ENCODE assay signal across 11 cellular contexts in the genomic region with DNA sequence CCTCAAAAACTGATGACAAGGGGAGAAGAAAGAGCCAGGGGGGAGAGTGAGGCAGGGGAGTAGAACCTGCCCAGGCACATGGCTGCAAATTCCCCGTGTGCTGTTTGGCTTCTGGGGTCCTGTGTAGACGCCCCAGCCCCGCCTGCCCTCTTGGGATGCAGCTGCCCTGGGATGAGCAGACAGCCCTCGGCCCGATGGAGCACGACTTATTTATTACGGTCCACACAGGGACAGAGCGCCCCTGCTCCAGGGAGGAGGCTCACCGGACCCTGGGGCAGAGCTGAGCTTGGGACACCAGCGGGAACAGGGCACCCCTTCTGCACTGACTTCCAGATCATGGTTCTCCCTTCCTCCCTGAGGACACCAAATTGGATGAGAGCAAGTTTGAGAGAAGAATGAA. TPM values are rescaled to one million over a fixed set of nuclear protein-coding genes. Genes with fewer than 3 reads are reported as not detected.
DNase-seq lines count a peak whose midpoint lies in the region; ATAC-seq and TF ChIP-seq lines count a peak whose summit lies in the region.
"Had no signal": no experiment of that assay in that cellular context is flagged by ENCODE, and none has a peak within 500 bp of the region (broad histone marks: within the 10 kb centered on the region; RNA-seq: fewer than 3 reads in every experiment).

No MANE protein-coding gene starts in this region.

- H2BK5ac ChIP-seq in mesenchymal stem cell (ENCODE audit: low read depth, low read length, poor library complexity, severe bottlenecking) = no peak overlapping the region

- H2BK15ac ChIP-seq in mesenchymal stem cell (ENCODE audit: low read depth, poor library complexity, severe bottlenecking) = no peak overlapping the region

- H3K9me3 Mint-ChIP-seq in activated T-cell treated with anti-CD3 and anti-CD28 coated beads, Interleukin-2, amount 50 U/mL, for 72 hours = no peaks in the 10 kb centered on the region
- no peaks in the 10 kb centered on the region for H3K9me3 Mint-ChIP-seq in T-cell
- H3K9me3 Mint-ChIP-seq: activated naive CD8-positive, alpha-beta T cell treated with anti-CD3 and anti-CD28 coated beads for 36 hours had no signal

- TF ChIP-seq POLR2A in transverse colon (IDR thresholded peaks at IDR 0.05) (no peak), Peyer's patch (IDR thresholded peaks at IDR 0.05) (no peak)

- TF ChIP-seq CTCF in transverse colon (IDR thresholded peaks at IDR 0.05) (no peak), Peyer's patch (IDR thresholded peaks at IDR 0.05) (no peak)

- H3K27me3 ChIP-seq in mesenchymal stem cell (ENCODE audit: control insufficient read depth in 1 of 2, insufficient read depth in 1 of 2, low read length in 2 of 2) = no peaks in the 10 kb centered on the region
- H3K27me3 ChIP-seq in transverse colon = no peaks in the 10 kb centered on the region
- no peaks in the 10 kb centered on the region for H3K27me3 ChIP-seq in Peyer's patch

- H3K4me2 ChIP-seq in mesenchymal stem cell (ENCODE audit: low read length, poor library complexity, severe bottlenecking) = no peak overlapping the region

- TF ChIP-seq EP300 in transverse colon (IDR thresholded peaks at IDR 0.05; ENCODE audit: low read depth) = no peak

- DNase-seq in activated T-cell treated with anti-CD3 and anti-CD28 coated beads, Interleukin-2, amount 50 U/mL, for 72 hours = no peak
- DNase-seq in activated T-cell treated with anti-CD3 and anti-CD28 coated beads for 4 hours (no peak), T-cell (no peak), mesenchymal stem cell (no peak), transverse colon (no peak), COLO829 (ENCODE audit: low spot score) (no peak), Peyer's patch (no peak)
- no peak for DNase-seq in stimulated activated naive CD8-positive, alpha-beta T cell treated with anti-CD3 and anti-CD28 coated beads, Interleukin-15, Interleukin-2, amounts not matched to agents 100 U/mL and 50 U/mL, for 24 hours
- DNase-seq: activated naive CD8-positive, alpha-beta T cell treated with anti-CD3 and anti-CD28 coated beads for 36 hours; cerebellar nuclear complex had no signal

- peak overlapping the region; percentile 27 for H3K27ac Mint-ChIP-seq in activated T-cell treated with anti-CD3 and anti-CD28 coated beads, Interleukin-2, amount 50 U/mL, for 72 hours
- H3K27ac Mint-ChIP-seq in T-cell = peak overlapping the region; percentile 27 to 28
- H3K27ac Mint-ChIP-seq: activated naive CD8-positive, alpha-beta T cell treated with anti-CD3 and anti-CD28 coated beads for 36 hours had no signal

- H3K4me3 Mint-ChIP-seq in activated T-cell treated with anti-CD3 and anti-CD28 coated beads, Interleukin-2, amount 50 U/mL, for 72 hours = peak overlapping the region; percentile 57 to 96
- no peak overlapping the region for H3K4me3 Mint-ChIP-seq in T-cell

- peak overlapping the region; percentile 1 for H2AK5ac ChIP-seq in mesenchymal stem cell (ENCODE audit: low read length, severe bottlenecking)

- POLR2A ChIA-PET in T-cell (lab: Charles Lee) = no interaction called here

- peaks cover 34% of the 10 kb centered on the region for H3K79me1 ChIP-seq in mesenchymal stem cell (replicated peaks; ENCODE audit: low read length, poor library complexity, severe bottlenecking)

- no peak overlapping the region for H2BK120ac ChIP-seq in mesenchymal stem cell (ENCODE audit: low read depth, low read length)

- peaks cover 2% of the 10 kb centered on the region for H3K27me3 Mint-ChIP-seq in activated T-cell treated with anti-CD3 and anti-CD28 coated beads, Interleukin-2, amount 50 U/mL, for 72 hours (ENCODE audit: low read depth)
- H3K27me3 Mint-ChIP-seq in T-cell = peaks cover 0 to 9% of the 10 kb centered on the region in 2 donors

- H3K14ac ChIP-seq in mesenchymal stem cell (ENCODE audit: low read length in 2 of 2) = peak overlapping the region in 1 of 2 experiments; percentile 78

- peak overlapping the region; percentile 14 for H4K91ac ChIP-seq in mesenchymal stem cell (ENCODE audit: low read length)

- peak overlapping the region in 1 of 2 experiments; percentile 89 for H2BK12ac ChIP-seq in mesenchymal stem cell (ENCODE audit: low read length in 2 of 2)

- peaks cover 44% of the 10 kb centered on the region for H3K4me1 ChIP-seq in mesenchymal stem cell (ENCODE audit: control insufficient read depth, insufficient read depth, low read depth, low read length)
- H3K4me1 ChIP-seq in transverse colon = peaks cover 45 to 78% (median 56%) of the 10 kb centered on the region in 4 donors
- peaks cover 9 to 57% (median 15%) of the 10 kb centered on the region in 4 donors for H3K4me1 ChIP-seq in Peyer's patch

- WGBS in mesenchymal stem cell = 96% methylated on average over 8 of the region's 10 CpGs
- 80 to 86% methylated on average over 1 to 10 of the region's 10 CpGs for WGBS in transverse colon (ENCODE audit: low coverage in 1 of 2), 2 donors

- CTCF ChIA-PET in T-cell (lab: Charles Lee) = no interaction called here

- H3K9me3 ChIP-seq in mesenchymal stem cell (ENCODE audit: control insufficient read depth, low read length) (no peaks in the 10 kb centered on the region), transverse colon (no peaks in the 10 kb centered on the region), Peyer's patch (no peaks in the 10 kb centered on the region)

- peak overlapping the region; percentile 55 for H3K9ac ChIP-seq in mesenchymal stem cell (ENCODE audit: low read length)

- peaks cover 71% of the 10 kb centered on the region for H3K4me1 Mint-ChIP-seq in activated T-cell treated with anti-CD3 and anti-CD28 coated beads, Interleukin-2, amount 50 U/mL, for 72 hours (ENCODE audit: low read depth)
- peaks cover 42 to 63% (median 47%) of the 10 kb centered on the region in 3 donors for H3K4me1 Mint-ChIP-seq in T-cell

- H4K8ac ChIP-seq in mesenchymal stem cell (ENCODE audit: low read length) = no peak overlapping the region

- H3K4me3 ChIP-seq in mesenchymal stem cell (ENCODE audit: insufficient read depth in 1 of 2, low read depth in 1 of 2, low read length in 2 of 2) (peak overlapping the region in 1 of 2 experiments; percentile 52), transverse colon (no peak overlapping the region), Peyer's patch (no peak overlapping the region)
- H3K4me3 ChIP-seq: SK-N-MC had no signal

- H3K27ac ChIP-seq in mesenchymal stem cell (ENCODE audit: low read length, poor library complexity, severe bottlenecking) (no peak overlapping the region), transverse colon (peak overlapping the region; percentile 69 to 90 (median 80)), Peyer's patch (peak overlapping the region in 2 of 4 donors; percentile 38 to 70)
- H3K27ac ChIP-seq: SK-N-MC had no signal

- H2AFZ ChIP-seq in mesenchymal stem cell (ENCODE audit: low read depth, low read length) = no peak overlapping the region

- H3K23ac ChIP-seq in mesenchymal stem cell (ENCODE audit: low read length in 2 of 2) = no peak overlapping the region

- H3K36me3 Mint-ChIP-seq in activated T-cell treated with anti-CD3 and anti-CD28 coated beads, Interleukin-2, amount 50 U/mL, for 72 hours (ENCODE audit: insufficient read depth in 2 of 2) = peaks cover 6 to 13% of the 10 kb centered on the region in 2 donors
- H3K36me3 Mint-ChIP-seq in T-cell = no peaks in the 10 kb centered on the region

- peak overlapping the region in 1 of 2 experiments; percentile 40 for H3K4ac ChIP-seq in mesenchymal stem cell (ENCODE audit: low read depth in 1 of 2, low read length in 2 of 2)

- in situ Hi-C loops in transverse colon (cut with MboI; ENCODE audit: low pct_ligation_motif_present in 1 of 4, low pct_unique_long_range_greater_than_20kb in 1 of 4, low sequenced_read_pairs in 3 of 4) = loop anchor here (5.0 to 25.0 kb wide), 3 partner anchors 105 to 395 kb away; partner anchors contain the start of genes ZNRF1 (in 2 of the 4) and MLKL (in 1 of the 4)

- H3K36me3 ChIP-seq in mesenchymal stem cell (ENCODE audit: control insufficient read depth in 1 of 2, insufficient read depth in 2 of 2, low read depth in 1 of 2, low read length in 2 of 2) = peaks cover 6 to 31% of the 10 kb centered on the region in 2 experiments
- H3K36me3 ChIP-seq in transverse colon = no peaks in the 10 kb centered on the region
- no peaks in the 10 kb centered on the region for H3K36me3 ChIP-seq in Peyer's patch

- H3K18ac ChIP-seq in mesenchymal stem cell (ENCODE audit: low read depth in 1 of 2, low read length in 2 of 2) = no peak overlapping the region

- ATAC-seq in activated T-cell treated with anti-CD3 and anti-CD28 coated beads, Interleukin-2, amount 50 U/mL, for 72 hours (replicated peaks in 1 of 2) = no peak
- no peak for ATAC-seq in T-cell (replicated peaks in 1 of 4)
- ATAC-seq in stimulated activated naive CD8-positive, alpha-beta T cell treated with anti-CD3 and anti-CD28 coated beads, Interleukin-15, Interleukin-2, amounts not matched to agents 100 U/mL and 50 U/mL, for 24 hours = no peak

- intact Hi-C loops in transverse colon (cut with DNase I; ENCODE audit: low total_unique reads) = no loop called here

RNA-seq across cellular contexts. Expression of gene LDHD, which starts 9.1 kb away (rescaled TPM):
- under 1 TPM; 0.35 to 0.43 TPM for total RNA-seq in activated T-cell treated with anti-CD3 and anti-CD28 coated beads, Interleukin-2, amount 50 U/mL, for 72 hours
- total RNA-seq in T-cell = under 1 TPM in 3 of 5 donors, not detected in 2; 0.13 to 0.47 (median 0.26) TPM
- polyA plus RNA-seq in mesenchymal stem cell (2013, experiment 1 of 2) = 0.32 TPM
- polyA plus RNA-seq in mesenchymal stem cell (2013, experiment 2 of 2) = 0.21 TPM
- total RNA-seq in transverse colon = 100 to 1,000 TPM in 2 of 4 donors, 10 to 100 TPM in 2; 38.4 to 198 (median 104) TPM
- 10 to 100 TPM in 3 of 4 donors, 1 to 10 TPM in 1; 2.5 to 37.0 (median 22.4) TPM for total RNA-seq in Peyer's patch
- total RNA-seq: activated naive CD8-positive, alpha-beta T cell treated with anti-CD3 and anti-CD28 coated beads for 36 hours had no signal

RNA-seq across cellular contexts. Expression of gene ZFP1, which starts 40.8 kb away (rescaled TPM):
- total RNA-seq in activated T-cell treated with anti-CD3 and anti-CD28 coated beads, Interleukin-2, amount 50 U/mL, for 72 hours = 10 to 100 TPM; 20.8 to 20.9 TPM
- 10 to 100 TPM; 10.1 to 15.6 (median 14.4) TPM for total RNA-seq in T-cell
- polyA plus RNA-seq in mesenchymal stem cell (2013, experiment 1 of 2) = 9.1 TPM
- polyA plus RNA-seq in mesenchymal stem cell (2013, experiment 2 of 2) = 7.8 TPM
- total RNA-seq in transverse colon = 10 to 100 TPM in 1 of 4 donors, 1 to 10 TPM in 3; 1.1 to 56.7 (median 6.3) TPM
- total RNA-seq in Peyer's patch = 1 to 10 TPM; 2.6 to 6.1 (median 4.9) TPM

Comparison
In these comparisons a context has a peak if more than half of its experiments do, and no peak if none do; other contexts are left out.
1. H3K4me3 Mint-ChIP-seq: peak in activated T-cell treated with anti-CD3 and anti-CD28 coated beads, Interleukin-2, amount 50 U/mL, for 72 hours (2 of 2); none in T-cell (0 of 3).